Comparison of ENCODE assay signal across 27 cellular contexts in genomic region chr2:149877064-149877463, GRCh38.
"Had no signal": no experiment of that assay in that cellular context is flagged by ENCODE, and none has a peak within 500 bp of the region (broad histone marks: within the 10 kb centered on the region; RNA-seq: fewer than 3 reads in every experiment).

No MANE protein-coding gene starts in this region.

- H3K9me3 ChIP-seq: adrenal gland, ascending aorta, gastroesophageal sphincter, heart left ventricle, left ventricle myocardium inferior, ovary, prostate gland, right atrium auricular region, tibial artery had no signal

- DNase-seq: activated B cell treated with CpG ODN at 0.5 μM for 24 hours; activated CD4-positive, alpha-beta T cell treated with anti-CD3 and anti-CD28 coated beads for 36 hours; activated CD4-positive, alpha-beta T cell treated with anti-CD3 and anti-CD28 coated beads, Interleukin-2, amount 50 U/mL, for 4 hours; activated CD8-positive, alpha-beta memory T cell treated with anti-CD3 and anti-CD28 coated beads for 24 hours; activated CD8-positive, alpha-beta memory T cell treated with anti-CD3 and anti-CD28 coated beads, Interleukin-2, amount 50 U/mL, for 4 hours; activated T-cell treated with anti-CD3 and anti-CD28 coated beads, Interleukin-2, amount 50 U/mL, for 24 hours; adrenal gland; brain microvascular endothelial cell; caudate nucleus; effector CD4-positive, alpha-beta T cell; heart left ventricle; left ventricle myocardium inferior; midbrain; natural killer cell; ovary; stimulated activated naive CD8-positive, alpha-beta T cell treated with anti-CD3 and anti-CD28 coated beads, Interleukin-15, amount 100 ng/mL, for 72 hours; T1000; tibial artery had no signal

- H3K4me3 ChIP-seq: adrenal gland, ascending aorta, gastroesophageal sphincter, heart left ventricle, left ventricle myocardium inferior, ovary, prostate gland, right atrium auricular region, tibial artery had no signal

- H3K4me1 Mint-ChIP-seq: activated B cell treated with CpG ODN at 0.5 μM for 24 hours; activated CD4-positive, alpha-beta T cell treated with anti-CD3 and anti-CD28 coated beads for 36 hours; activated T-helper 17 cell treated with anti-CD3 and anti-CD28 coated beads, Interleukin-2, amount 50 U/mL, for 72 hours; natural killer cell; stimulated activated effector memory CD8-positive, alpha-beta T cell treated with anti-CD3 and anti-CD28 coated beads, Interleukin-12 subunit alpha, Interleukin-12 subunit beta, amount 100 ng/mL, for 72 hours; stimulated activated naive CD8-positive, alpha-beta T cell treated with anti-CD3 and anti-CD28 coated beads, Interleukin-15, amount 100 ng/mL, for 72 hours had no signal

- H3K36me3 ChIP-seq: adrenal gland, ascending aorta, brain microvascular endothelial cell, gastroesophageal sphincter, heart left ventricle, left ventricle myocardium inferior, ovary, prostate gland, right atrium auricular region, tibial artery had no signal

- H3K9me3 Mint-ChIP-seq: T-helper 1 cell treated with Interleukin-12 subunit alpha and Interleukin-12 subunit beta and Interleukin-4 antibody, amounts not matched to agents 30 μg/mL and 1 μg/mL, for 36 hours had no signal

- H3K27me3 ChIP-seq: adrenal gland, ascending aorta, brain microvascular endothelial cell, gastroesophageal sphincter, heart left ventricle, ovary, right atrium auricular region, tibial artery had no signal

- H3K27me3 Mint-ChIP-seq: activated B cell treated with CpG ODN at 0.5 μM for 24 hours; activated CD4-positive, alpha-beta T cell treated with anti-CD3 and anti-CD28 coated beads for 36 hours; activated naive CD8-positive, alpha-beta T cell; activated T-cell treated with anti-CD3 and anti-CD28 coated beads, Interleukin-2, amount 50 U/mL, for 24 hours; activated T-helper 17 cell treated with anti-CD3 and anti-CD28 coated beads, Interleukin-2, amount 50 U/mL, for 72 hours; dendritic cell treated with granulocyte-macrophage colony-stimulating factor and Interleukin-4, amounts not matched to agents 40 ng/mL and 50 ng/mL, for 4 days; stimulated activated naive CD8-positive, alpha-beta T cell treated with anti-CD3 and anti-CD28 coated beads, Interleukin-15, amount 100 ng/mL, for 72 hours had no signal

- H3K27ac ChIP-seq: adrenal gland, ascending aorta, brain microvascular endothelial cell, gastroesophageal sphincter, left ventricle myocardium inferior, ovary, prostate gland, right atrium auricular region, tibial artery had no signal

- H3K4me1 ChIP-seq: adrenal gland, ascending aorta, gastroesophageal sphincter, prostate gland, tibial artery had no signal

- H3K4me3 Mint-ChIP-seq: activated B cell treated with CpG ODN at 0.5 μM for 24 hours; activated CD4-positive, alpha-beta T cell treated with anti-CD3 and anti-CD28 coated beads for 36 hours; activated naive CD8-positive, alpha-beta T cell; activated T-cell treated with anti-CD3 and anti-CD28 coated beads, Interleukin-2, amount 50 U/mL, for 24 hours; activated T-helper 17 cell treated with anti-CD3 and anti-CD28 coated beads, Interleukin-2, amount 50 U/mL, for 72 hours; dendritic cell treated with granulocyte-macrophage colony-stimulating factor and Interleukin-4, amounts not matched to agents 40 ng/mL and 50 ng/mL, for 4 days; natural killer cell; stimulated activated effector memory CD8-positive, alpha-beta T cell treated with anti-CD3 and anti-CD28 coated beads, Interleukin-12 subunit alpha, Interleukin-12 subunit beta, amount 100 ng/mL, for 72 hours; stimulated activated naive CD8-positive, alpha-beta T cell treated with anti-CD3 and anti-CD28 coated beads, Interleukin-15, amount 100 ng/mL, for 72 hours; T-helper 1 cell treated with Interleukin-12 subunit alpha and Interleukin-12 subunit beta and Interleukin-4 antibody, amounts not matched to agents 30 μg/mL and 1 μg/mL, for 36 hours had no signal

- ATAC-seq: activated CD4-positive, alpha-beta T cell treated with anti-CD3 and anti-CD28 coated beads for 36 hours; activated T-helper 17 cell treated with anti-CD3 and anti-CD28 coated beads, Interleukin-2, amount 50 U/mL, for 72 hours; gastroesophageal sphincter; natural killer cell; stimulated activated effector memory CD8-positive, alpha-beta T cell treated with anti-CD3 and anti-CD28 coated beads, Interleukin-12 subunit alpha, Interleukin-12 subunit beta, amount 100 ng/mL, for 72 hours; stimulated activated naive CD8-positive, alpha-beta T cell treated with anti-CD3 and anti-CD28 coated beads, Interleukin-15, amount 100 ng/mL, for 72 hours had no signal

- H3K27ac Mint-ChIP-seq: activated B cell treated with CpG ODN at 0.5 μM for 24 hours; activated CD4-positive, alpha-beta T cell treated with anti-CD3 and anti-CD28 coated beads for 36 hours; activated naive CD8-positive, alpha-beta T cell; activated T-cell treated with anti-CD3 and anti-CD28 coated beads, Interleukin-2, amount 50 U/mL, for 24 hours; activated T-helper 17 cell treated with anti-CD3 and anti-CD28 coated beads, Interleukin-2, amount 50 U/mL, for 72 hours; dendritic cell treated with granulocyte-macrophage colony-stimulating factor and Interleukin-4, amounts not matched to agents 40 ng/mL and 50 ng/mL, for 4 days; natural killer cell; stimulated activated effector memory CD8-positive, alpha-beta T cell treated with anti-CD3 and anti-CD28 coated beads, Interleukin-12 subunit alpha, Interleukin-12 subunit beta, amount 100 ng/mL, for 72 hours; T-helper 1 cell treated with Interleukin-12 subunit alpha and Interleukin-12 subunit beta and Interleukin-4 antibody, amounts not matched to agents 30 μg/mL and 1 μg/mL, for 36 hours had no signal

- H3K36me3 Mint-ChIP-seq: activated naive CD8-positive, alpha-beta T cell; natural killer cell; stimulated activated effector memory CD8-positive, alpha-beta T cell treated with anti-CD3 and anti-CD28 coated beads, Interleukin-12 subunit alpha, Interleukin-12 subunit beta, amount 100 ng/mL, for 72 hours had no signal
